In genomic region chr7:102713011-102713690, GRCh38 we compare ENCODE assay signal across 8 cellular contexts. TPM values are rescaled to one million over a fixed set of nuclear protein-coding genes. Genes with fewer than 3 reads are reported as not detected.
DNase-seq lines count a peak whose midpoint lies in the region; ATAC-seq and TF ChIP-seq lines count a peak whose summit lies in the region.
"Not testable (repeated sequence)": the region's sequence is repeated elsewhere in the genome, so short reads cannot be mapped to it uniquely, and the experiment has no call there.

No MANE protein-coding gene starts in this region.

- DNase-seq in GM13977 (ENCODE audit: low spot score): peak; percentile 6
- DNase-seq in NOMO-1 (lab: John Stamatoyannopoulos, UW; ENCODE audit: unreplicated experiment in 2 of 2): peak; percentile 15 to 62
- DNase-seq in activated CD8-positive, alpha-beta T cell treated with anti-CD3 and anti-CD28 coated beads for 36 hours: peak; percentile 75
- DNase-seq in central memory CD8-positive, alpha-beta T cell (ENCODE audit: low spot score in 2 of 2): peak in 1 of 2 donors; percentile 19
- peak; percentile 35 for DNase-seq in stimulated activated naive B cell treated with anti-CD40 and anti-IgM and Interleukin-4, amounts not matched to agents 10 μg/mL and 1 μg/mL and 100 μg/mL, for 72 hours

- intact Hi-C loops in activated CD8-positive, alpha-beta T cell treated with anti-CD3 and anti-CD28 coated beads for 36 hours (cut with micrococcal nuclease): not testable (repeated sequence)

- not testable (repeated sequence) for TF ChIP-seq CTCF in GM13977 (IDR thresholded peaks at IDR 0.05; ENCODE audit: extremely low read depth, insufficient read depth, missing control alignments); activated CD8-positive, alpha-beta T cell treated with anti-CD3 and anti-CD28 coated beads for 36 hours (IDR thresholded peaks at IDR 0.05)

- H3K27me3 Mint-ChIP-seq in activated CD8-positive, alpha-beta T cell treated with anti-CD3 and anti-CD28 coated beads for 36 hours; central memory CD8-positive, alpha-beta T cell; stimulated activated naive B cell treated with anti-CD40 and anti-IgM and Interleukin-4, amounts not matched to agents 10 μg/mL and 1 μg/mL and 100 μg/mL, for 72 hours: not testable (repeated sequence)

- in situ Hi-C loops in GM13977 (cut with MboI; ENCODE audit: low pct_unique_long_range_greater_than_20kb, low sequenced_read_pairs, unreplicated experiment): not testable (repeated sequence)

- H3K9me3 Mint-ChIP-seq in activated CD8-positive, alpha-beta T cell treated with anti-CD3 and anti-CD28 coated beads for 36 hours; central memory CD8-positive, alpha-beta T cell; stimulated activated naive B cell treated with anti-CD40 and anti-IgM and Interleukin-4, amounts not matched to agents 10 μg/mL and 1 μg/mL and 100 μg/mL, for 72 hours: not testable (repeated sequence)

- peaks cover 20% of the 10 kb centered on the region for H3K4me1 Mint-ChIP-seq in activated CD8-positive, alpha-beta T cell treated with anti-CD3 and anti-CD28 coated beads for 36 hours (ENCODE audit: low read depth)
- H3K4me1 Mint-ChIP-seq in central memory CD8-positive, alpha-beta T cell: peaks cover 14% of the 10 kb centered on the region
- not testable (repeated sequence) for H3K4me1 Mint-ChIP-seq in stimulated activated naive B cell treated with anti-CD40 and anti-IgM and Interleukin-4, amounts not matched to agents 10 μg/mL and 1 μg/mL and 100 μg/mL, for 72 hours

- H3K27ac Mint-ChIP-seq in activated CD8-positive, alpha-beta T cell treated with anti-CD3 and anti-CD28 coated beads for 36 hours: peak overlapping the region; percentile 88
- H3K27ac Mint-ChIP-seq in central memory CD8-positive, alpha-beta T cell (ENCODE audit: low read depth): peak overlapping the region; percentile 57
- H3K27ac Mint-ChIP-seq in stimulated activated naive B cell treated with anti-CD40 and anti-IgM and Interleukin-4, amounts not matched to agents 10 μg/mL and 1 μg/mL and 100 μg/mL, for 72 hours: peak overlapping the region; percentile 81

- CTCF ChIA-PET in activated CD8-positive, alpha-beta T cell treated with anti-CD3 and anti-CD28 coated beads for 36 hours (lab: Charles Lee): not testable (repeated sequence)

- peak overlapping the region; percentile 42 for H3K4me3 Mint-ChIP-seq in activated CD8-positive, alpha-beta T cell treated with anti-CD3 and anti-CD28 coated beads for 36 hours
- H3K4me3 Mint-ChIP-seq in central memory CD8-positive, alpha-beta T cell: peak overlapping the region; percentile 45
- peak overlapping the region; percentile 23 to 57 for H3K4me3 Mint-ChIP-seq in stimulated activated naive B cell treated with anti-CD40 and anti-IgM and Interleukin-4, amounts not matched to agents 10 μg/mL and 1 μg/mL and 100 μg/mL, for 72 hours

- ATAC-seq in GM19452 (IDR thresholded peaks at IDR 0.05; ENCODE audit: unreplicated experiment): peak; percentile 84
- peak; percentile 66 for ATAC-seq in HG02678 (IDR thresholded peaks at IDR 0.05; ENCODE audit: unreplicated experiment)
- peak; percentile 69 for ATAC-seq in HG03378 (IDR thresholded peaks at IDR 0.05; ENCODE audit: unreplicated experiment)
- peak; percentile 82 for ATAC-seq in activated CD8-positive, alpha-beta T cell treated with anti-CD3 and anti-CD28 coated beads for 36 hours
- ATAC-seq in central memory CD8-positive, alpha-beta T cell (replicated peaks; ENCODE audit: extremely low read depth, poor library complexity, severe bottlenecking): peak; percentile 85
- ATAC-seq in stimulated activated naive B cell treated with anti-CD40 and anti-IgM and Interleukin-4, amounts not matched to agents 10 μg/mL and 1 μg/mL and 100 μg/mL, for 72 hours (replicated peaks): peak; percentile 89 to 92

- not testable (repeated sequence) for H3K36me3 Mint-ChIP-seq in activated CD8-positive, alpha-beta T cell treated with anti-CD3 and anti-CD28 coated beads for 36 hours (ENCODE audit: low read depth); central memory CD8-positive, alpha-beta T cell (ENCODE audit: insufficient read depth); stimulated activated naive B cell treated with anti-CD40 and anti-IgM and Interleukin-4, amounts not matched to agents 10 μg/mL and 1 μg/mL and 100 μg/mL, for 72 hours

- POLR2A ChIA-PET in activated CD8-positive, alpha-beta T cell treated with anti-CD3 and anti-CD28 coated beads for 36 hours (lab: Charles Lee): not testable (repeated sequence)

RNA-seq across cellular contexts. Expression of gene FAM185A, which starts 35.6 kb away (rescaled TPM):
- total RNA-seq in activated CD8-positive, alpha-beta T cell treated with anti-CD3 and anti-CD28 coated beads for 36 hours: 1 to 10 TPM; 7.9 to 10.0 TPM

RNA-seq across cellular contexts. Expression of gene POLR2J2, which starts 41.7 kb away (rescaled TPM):
- 10 to 100 TPM; 13.2 to 13.8 TPM for total RNA-seq in activated CD8-positive, alpha-beta T cell treated with anti-CD3 and anti-CD28 coated beads for 36 hours
